10 cellular contexts compared by ENCODE assay signal in the genomic region with DNA sequence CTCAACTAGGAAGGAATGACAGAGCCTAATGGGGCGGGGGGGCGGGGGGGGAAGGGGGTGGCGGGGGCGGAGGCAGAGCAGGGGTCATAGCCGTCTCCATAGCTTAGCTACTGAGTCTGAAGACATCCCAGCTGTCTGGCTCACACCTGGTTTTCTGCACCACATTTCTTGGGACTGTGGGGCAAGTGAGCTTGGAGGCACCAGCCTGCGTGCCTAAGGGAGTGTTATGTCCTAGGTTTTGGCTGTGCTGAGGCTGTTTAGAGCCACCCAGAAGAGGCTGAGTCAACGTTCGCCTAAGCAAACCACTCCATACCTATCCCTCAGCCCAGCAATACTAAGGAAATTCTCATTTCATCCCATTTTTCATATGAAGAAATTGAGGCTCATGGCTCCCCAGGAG. TPM values are rescaled to one million over a fixed set of nuclear protein-coding genes. Genes with fewer than 3 reads are reported as not detected.
A peak's percentile ranks its signal among the peaks of the same experiment; 100 is the strongest.
DNase-seq lines count a peak whose midpoint lies in the region; ATAC-seq and TF ChIP-seq lines count a peak whose summit lies in the region.
"Had no signal": no experiment of that assay in that cellular context is flagged by ENCODE, and none has a peak within 500 bp of the region (broad histone marks: within the 10 kb centered on the region; RNA-seq: fewer than 3 reads in every experiment).

No MANE protein-coding gene starts in this region.

- no peaks in the 10 kb centered on the region for H3K9me3 ChIP-seq in mesodermal cell (ENCODE audit: control insufficient read depth, low read length)
- H3K9me3 ChIP-seq in tibial artery: no peaks in the 10 kb centered on the region

- peaks cover 0 to 9% of the 10 kb centered on the region in 2 donors for H3K27me3 ChIP-seq in tibial artery

- H3K36me3 Mint-ChIP-seq in activated T-cell treated with anti-CD3 and anti-CD28 coated beads, Interleukin-2, amount 50 U/mL, for 72 hours (ENCODE audit: insufficient read depth in 2 of 2): peaks cover 0 to 2% of the 10 kb centered on the region in 2 donors
- H3K36me3 Mint-ChIP-seq in central memory CD8-positive, alpha-beta T cell (ENCODE audit: insufficient read depth): peaks cover 1% of the 10 kb centered on the region

- H3K36me3 ChIP-seq in mesodermal cell (ENCODE audit: control insufficient read depth, insufficient read depth, low read length): no peaks in the 10 kb centered on the region
- H3K36me3 ChIP-seq in tibial artery: no peaks in the 10 kb centered on the region

- H3K4me3 ChIP-seq in mesodermal cell (ENCODE audit: extremely low read depth, insufficient read depth, low read length, poor library complexity, severe bottlenecking) (peak overlapping the region; percentile 79), tibial artery (peak overlapping the region; percentile 64 to 81), lower leg skin (ENCODE audit: low read depth, poor library complexity, severe bottlenecking) (no peak overlapping the region)

- ATAC-seq in activated T-cell treated with anti-CD3 and anti-CD28 coated beads, Interleukin-2, amount 50 U/mL, for 72 hours (replicated peaks in 1 of 2): no peak
- no peak for ATAC-seq in central memory CD8-positive, alpha-beta T cell (replicated peaks; ENCODE audit: extremely low read depth, poor library complexity, severe bottlenecking)

- H3K4me3 Mint-ChIP-seq in activated T-cell treated with anti-CD3 and anti-CD28 coated beads, Interleukin-2, amount 50 U/mL, for 72 hours: peak overlapping the region; percentile 92 to 93
- H3K4me3 Mint-ChIP-seq in central memory CD8-positive, alpha-beta T cell: peak overlapping the region; percentile 80

- no peak overlapping the region for H3K27ac Mint-ChIP-seq in activated T-cell treated with anti-CD3 and anti-CD28 coated beads, Interleukin-2, amount 50 U/mL, for 72 hours
- no peak overlapping the region for H3K27ac Mint-ChIP-seq in central memory CD8-positive, alpha-beta T cell (ENCODE audit: low read depth)

- no peak for TF ChIP-seq CTCF in tibial artery (IDR thresholded peaks at IDR 0.05)
- TF ChIP-seq CTCF in lower leg skin (IDR thresholded peaks at IDR 0.05): no peak

- H3K4me1 ChIP-seq in mesodermal cell (ENCODE audit: control insufficient read depth, insufficient read depth, low read length, poor library complexity, severe bottlenecking): peaks cover 47% of the 10 kb centered on the region
- peaks cover 0 to 19% (median 9%) of the 10 kb centered on the region in 4 donors for H3K4me1 ChIP-seq in tibial artery

- H3K27me3 Mint-ChIP-seq in activated T-cell treated with anti-CD3 and anti-CD28 coated beads, Interleukin-2, amount 50 U/mL, for 72 hours (ENCODE audit: low read depth): peaks cover 89% of the 10 kb centered on the region
- peaks cover 82% of the 10 kb centered on the region for H3K27me3 Mint-ChIP-seq in central memory CD8-positive, alpha-beta T cell

- peaks cover 17% of the 10 kb centered on the region for H3K4me1 Mint-ChIP-seq in activated T-cell treated with anti-CD3 and anti-CD28 coated beads, Interleukin-2, amount 50 U/mL, for 72 hours (ENCODE audit: low read depth)
- peaks cover 25% of the 10 kb centered on the region for H3K4me1 Mint-ChIP-seq in central memory CD8-positive, alpha-beta T cell

- intact Hi-C loops in tibial artery (cut with DNase I; ENCODE audit: low total_unique reads) (loop anchor here (10.0 kb wide), 1 partner anchor 61 kb away; a partner anchor contains a TSS), lower leg skin (cut with DNase I; ENCODE audit: low total_unique reads) (no loop called here)

- no peak for TF ChIP-seq POLR2A in lower leg skin (IDR thresholded peaks at IDR 0.05)

- no peaks in the 10 kb centered on the region for H3K9me3 Mint-ChIP-seq in activated T-cell treated with anti-CD3 and anti-CD28 coated beads, Interleukin-2, amount 50 U/mL, for 72 hours
- H3K9me3 Mint-ChIP-seq in central memory CD8-positive, alpha-beta T cell: no peaks in the 10 kb centered on the region

- H3K27ac ChIP-seq in mesodermal cell (ENCODE audit: low read depth, low read length, severe bottlenecking) (no peak overlapping the region), tibial artery (peak overlapping the region in 1 of 2 donors; percentile 49)

- 0% methylated on average over 1 to 3 of the region's 8 CpGs for WGBS in mesodermal cell (ENCODE audit: insufficient coverage in 2 of 2), 2 experiments
- WGBS in lower leg skin, 2 donors: 19 to 24% methylated on average over 8 of the region's 8 CpGs

- DNase-seq in activated T-cell treated with anti-CD3 and anti-CD28 coated beads, Interleukin-2, amount 50 U/mL, for 72 hours: no peak
- no peak for DNase-seq in activated T-cell treated with anti-CD3 and anti-CD28 coated beads, Interleukin-2, amount 50 U/mL, for 48 hours
- DNase-seq in central memory CD8-positive, alpha-beta T cell (ENCODE audit: low spot score in 2 of 2): no peak
- DNase-seq in tibial artery (no peak), lower leg skin (ENCODE audit: low spot score in 2 of 2) (no peak)
- DNase-seq in activated CD8-positive, alpha-beta memory T cell treated with anti-CD3 and anti-CD28 coated beads for 24 hours: no peak
- DNase-seq in stimulated activated naive CD4-positive, alpha-beta T cell treated with Interleukin-2 at 50 U/mL for 16 hours (lab: John Stamatoyannopoulos, UW): no peak
- DNase-seq: HCEC 1CT, Karpas-422 had no signal

RNA-seq across cellular contexts. Expression of a gene that starts 1.4 kb away (rescaled TPM):
- under 1 TPM; 0.07 to 0.09 TPM for total RNA-seq in activated T-cell treated with anti-CD3 and anti-CD28 coated beads, Interleukin-2, amount 50 U/mL, for 72 hours
- 36.2 TPM for polyA plus RNA-seq in mesodermal cell (2013, experiment 1 of 2)
- polyA plus RNA-seq in mesodermal cell (2013, experiment 2 of 2): 24.7 TPM
- total RNA-seq in lower leg skin: 1 to 10 TPM; 2.9 to 5.9 (median 5.4) TPM

RNA-seq across cellular contexts. Expression of a gene that starts 36.0 kb away (rescaled TPM):
- total RNA-seq in activated T-cell treated with anti-CD3 and anti-CD28 coated beads, Interleukin-2, amount 50 U/mL, for 72 hours: under 1 TPM; 0.62 to 0.72 TPM
- 3.3 TPM for polyA plus RNA-seq in mesodermal cell (2013, experiment 1 of 2)
- polyA plus RNA-seq in mesodermal cell (2013, experiment 2 of 2): 3.0 TPM
- total RNA-seq in lower leg skin: 1 to 10 TPM in 2 of 4 donors, under 1 TPM in 2; 0.30 to 3.7 (median 1.6) TPM
